In genomic region chr7:150988230-150989226, GRCh38 we compare ENCODE assay signal across 8 cellular contexts. TPM values are rescaled to one million over a fixed set of nuclear protein-coding genes. Genes with fewer than 3 reads are reported as not detected.
DNase-seq lines count a peak whose midpoint lies in the region; ATAC-seq, FAIRE-seq and TF ChIP-seq lines count a peak whose summit lies in the region.

No MANE protein-coding gene starts in this region.

- H3K27ac ChIP-seq in K562 (ENCODE audit: extremely low read depth, low read depth, low read length), result no peak overlapping the region

- H3K9ac ChIP-seq in K562 (ENCODE audit: insufficient read depth in 1 of 2, low read depth in 2 of 2, low read length in 2 of 2) (peak overlapping the region in 1 of 2 experiments; percentile 72; a peak in 2 of 4 replicates), iPS-15b (ENCODE audit: low read depth, low read length) (peak overlapping the region; percentile 37)

- peak; percentile 98 to 99 (median 98) for TF ChIP-seq CTCF in K562 (IDR thresholded peaks at IDR 0.05 in 2 of 3, conservative IDR thresholded peaks at IDR 0.05 in 1 of 3; ENCODE audit: insufficient read depth in 2 of 3, low read depth in 1 of 3, low read length in 3 of 3)

- no peak for TF ChIP-seq POLR2A in K562 (conservative IDR thresholded peaks at IDR 0.05)

- no peaks in the 10 kb centered on the region for H4K20me1 ChIP-seq in K562 (replicated peaks; ENCODE audit: control insufficient read depth, insufficient read depth, low read length)

- peak overlapping the region; percentile 83 for H2AFZ ChIP-seq in K562 (ENCODE audit: low read depth, low read length)

- intact Hi-C loops in K562 (cut with micrococcal nuclease), result loop anchor here (1.0 to 5.0 kb wide), 3 partner anchors 112 to 210 kb away; partner anchors contain the start of gene GBX1

- H3K9me1 ChIP-seq in K562 (ENCODE audit: control insufficient read depth, insufficient read depth, low read length), result peaks cover 3% of the 10 kb centered on the region

- peak; percentile 82 for FAIRE-seq in K562 (lab: Jason Lieb, UNC)

- DNase-seq in ELF-1 (ENCODE audit: low read depth, low spot score) (peak; percentile 90), NCI-H1105 (lab: John Stamatoyannopoulos, UW) (peak; percentile 73), T-helper 9 cell (peak; percentile 72), K562 (ENCODE audit: extremely low read depth in 1 of 4, low spot score in 3 of 4) (peak; percentile 89 to 92 (median 91)), ureter (ENCODE audit: low spot score) (no peak)
- DNase-seq in stimulated activated CD4-positive, alpha-beta T cell treated with anti-CD3 and anti-CD28 coated beads, Interleukin-12 subunit alpha, Interleukin-12 subunit beta, amount 100 ng/mL, for 48 hours (ENCODE audit: low read depth in 2 of 3, low spot score in 1 of 3), result peak; percentile 46 to 73 (median 58)

- H3K4me1 ChIP-seq in K562 (replicated peaks in 1 of 2; ENCODE audit: control insufficient read depth in 2 of 2, insufficient read depth in 2 of 2, low read length in 2 of 2) (peaks cover 26 to 36% of the 10 kb centered on the region in 2 experiments), iPS-15b (ENCODE audit: control insufficient read depth, insufficient read depth, low read length) (peaks cover 7% of the 10 kb centered on the region)

- H3K36me3 ChIP-seq in K562 (ENCODE audit: control insufficient read depth, insufficient read depth, low read length) (no peaks in the 10 kb centered on the region), iPS-15b (ENCODE audit: control insufficient read depth, insufficient read depth, low read length) (no peaks in the 10 kb centered on the region)

- CTCF ChIA-PET in K562 (lab: Yijun Ruan, JAX; ENCODE audit: low intra/inter-chr PET ratio), result interaction anchor here (0.6 to 2.8 kb wide), 15 partner anchors 8 to 250 kb away, joined by 3 to 36 read pairs (median 5); no protein-coding TSS in a partner anchor

- no peak overlapping the region for H3K4me3 ChIP-seq in K562
- H3K4me3 ChIP-seq in iPS-15b (ENCODE audit: low read depth, low read length), result peak overlapping the region; percentile 50

- no peaks in the 10 kb centered on the region for H3K79me2 ChIP-seq in K562 (ENCODE audit: control insufficient read depth, insufficient read depth, low read length)

- POLR2A ChIA-PET in K562 (lab: Yijun Ruan, JAX), result no interaction called here

- no peak for TF ChIP-seq EP300 in K562 (IDR thresholded peaks at IDR 0.05; ENCODE audit: low read length)

- WGBS in K562 (ENCODE audit: insufficient coverage, low coverage, missing lambda C conversion rate), result 22% methylated on average over 25 of the region's 31 CpGs

- ATAC-seq in K562 (peak; percentile 82), HG02759 (IDR thresholded peaks at IDR 0.05; ENCODE audit: unreplicated experiment) (no peak)

- peak; percentile 95 to 96 for TF ChIP-seq RAD21 in K562 (CRISPR knock-in tag; conservative IDR thresholded peaks at IDR 0.05 in 1 of 2, IDR thresholded peaks at IDR 0.05 in 1 of 2)

- in situ Hi-C loops in K562 (cut with MboI), result loop anchor here (5.0 kb wide), 2 partner anchors 91 to 201 kb away; no protein-coding TSS in a partner anchor

- H3K27me3 ChIP-seq in K562 (ENCODE audit: control insufficient read depth in 2 of 2, insufficient read depth in 2 of 2, low read length in 2 of 2), result no peaks in the 10 kb centered on the region
- no peaks in the 10 kb centered on the region for H3K27me3 ChIP-seq in iPS-15b (ENCODE audit: control insufficient read depth, insufficient read depth, low read length)

- no TSS peak for BruUV-seq in K562 (replicated peaks; lab: Mats Ljungman, UMichigan)

- H3K9me3 ChIP-seq in K562 (replicated peaks; ENCODE audit: control insufficient read depth, insufficient read depth, low read depth, low read length) (no peaks in the 10 kb centered on the region; the same call in 1 of the 2 replicates), iPS-15b (ENCODE audit: control insufficient read depth, insufficient read depth, low read length) (no peaks in the 10 kb centered on the region)

- peak overlapping the region; percentile 64 for H3K4me2 ChIP-seq in K562 (ENCODE audit: insufficient read depth, low read length)

RNA-seq across cellular contexts. Expression of gene NOS3, which starts 2.3 kb away (rescaled TPM):
- total RNA-seq in K562 (2011; cell fraction: chromatin; rRNA removed; ENCODE audit: low replicate concordance), result 17.7 and 69.8 TPM in 2 replicates
- total RNA-seq in K562 (2011; cell fraction: nucleolus; rRNA removed), result 82.0 and 87.6 TPM in 2 replicates
- total RNA-seq in K562 (2011; cell fraction: nucleoplasm; rRNA removed), result 40.3 and 46.6 TPM in 2 replicates
- total RNA-seq in K562 (2014; rRNA removed) (121 and 170 TPM in 2 replicates), K562 (2014; rRNA removed; fragmentation: Illumina TruSeq; extraction: Trizol) (3.1 and 4.3 TPM in 2 replicates), K562 (2015; rRNA removed; fragmentation: Illumina TruSeq; extraction: Trizol) (43.2 and 45.8 TPM in 2 replicates), K562 (2021) (111 and 124 TPM in 2 replicates), ureter (50.7 TPM)
- polyA plus RNA-seq in K562 (2011; rRNA removed) (23.6 and 47.3 TPM in 2 replicates), K562 (2014; fragmentation: Illumina TruSeq; extraction: Trizol) (23.6 and 88.1 TPM in 2 replicates), K562 (2014; fragmentation: Nextera tagmentation; extraction: Ambion mirVana) (1 to 10 TPM; 1.1 to 2.9 TPM), K562 (2014; rRNA removed) (102 and 118 TPM in 2 replicates)
- 58.9 and 221 TPM in 2 replicates for polyA plus RNA-seq in K562 (2011; cell fraction: cytosol; rRNA removed)
- 50.4 and 106 TPM in 2 replicates for polyA plus RNA-seq in K562 (2011; cell fraction: nucleus; rRNA removed)
- 87.2 and 107 TPM in 2 replicates for polyA plus RNA-seq in K562 (2012)
- 11.7 and 21.2 TPM in 2 replicates for polyA minus RNA-seq in K562 (2011; rRNA and poly(A)+ RNA removed)
- 65.3 and 77.5 TPM in 2 replicates for polyA minus RNA-seq in K562 (2011; cell fraction: cytosol; rRNA and poly(A)+ RNA removed)
- polyA minus RNA-seq in K562 (2011; cell fraction: nucleus; rRNA and poly(A)+ RNA removed), result 35.9 and 37.0 TPM in 2 replicates

RNA-seq across cellular contexts. Expression of gene KCNH2, which starts 10.4 kb away (rescaled TPM):
- total RNA-seq in K562 (2011; cell fraction: chromatin; rRNA removed; ENCODE audit: low replicate concordance), result 101 and 344 TPM in 2 replicates
- total RNA-seq in K562 (2011; cell fraction: nucleolus; rRNA removed), result 421 and 427 TPM in 2 replicates
- total RNA-seq in K562 (2011; cell fraction: nucleoplasm; rRNA removed), result 291 and 342 TPM in 2 replicates
- total RNA-seq in K562 (2014; rRNA removed) (326 and 470 TPM in 2 replicates), K562 (2014; rRNA removed; fragmentation: Illumina TruSeq; extraction: Trizol) (63.4 and 97.8 TPM in 2 replicates), K562 (2015; rRNA removed; fragmentation: Illumina TruSeq; extraction: Trizol) (215 and 218 TPM in 2 replicates), K562 (2021) (368 and 385 TPM in 2 replicates), ureter (17.7 TPM)
- polyA plus RNA-seq in K562 (2011; rRNA removed) (125 and 154 TPM in 2 replicates), K562 (2014; fragmentation: Illumina TruSeq; extraction: Trizol) (222 and 298 TPM in 2 replicates), K562 (2014; fragmentation: Nextera tagmentation; extraction: Ambion mirVana) (10 to 100 TPM; 18.1 to 29.0 TPM), K562 (2014; rRNA removed) (251 and 295 TPM in 2 replicates)
- 184 and 684 TPM in 2 replicates for polyA plus RNA-seq in K562 (2011; cell fraction: cytosol; rRNA removed)
- 202 and 446 TPM in 2 replicates for polyA plus RNA-seq in K562 (2011; cell fraction: nucleus; rRNA removed)
- 270 and 304 TPM in 2 replicates for polyA plus RNA-seq in K562 (2012)
- 46.2 and 123 TPM in 2 replicates for polyA minus RNA-seq in K562 (2011; rRNA and poly(A)+ RNA removed)
- polyA minus RNA-seq in K562 (2011; cell fraction: cytosol; rRNA and poly(A)+ RNA removed), result 133 and 200 TPM in 2 replicates
- 111 and 144 TPM in 2 replicates for polyA minus RNA-seq in K562 (2011; cell fraction: nucleus; rRNA and poly(A)+ RNA removed)

RNA-seq across cellular contexts. Expression of gene ATG9B, which starts 35.8 kb away (rescaled TPM):
- total RNA-seq in K562 (2011; cell fraction: chromatin; rRNA removed; ENCODE audit: low replicate concordance), result 3.9 and 10.1 TPM in 2 replicates
- total RNA-seq in K562 (2011; cell fraction: nucleolus; rRNA removed), result 5.8 and 7.7 TPM in 2 replicates
- total RNA-seq in K562 (2011; cell fraction: nucleoplasm; rRNA removed), result 4.8 and 12.4 TPM in 2 replicates
- total RNA-seq in K562 (2014; rRNA removed) (2.0 and 2.1 TPM in 2 replicates), K562 (2014; rRNA removed; fragmentation: Illumina TruSeq; extraction: Trizol) (0.64 and 1.2 TPM in 2 replicates), K562 (2015; rRNA removed; fragmentation: Illumina TruSeq; extraction: Trizol) (0.29 and 0.90 TPM in 2 replicates), K562 (2021) (2.2 and 4.7 TPM in 2 replicates), ureter (0.55 TPM)
- polyA plus RNA-seq in K562 (2011; rRNA removed) (1.3 and 1.7 TPM in 2 replicates), K562 (2014; fragmentation: Illumina TruSeq; extraction: Trizol) (0.92 and 1.4 TPM in 2 replicates), K562 (2014; fragmentation: Nextera tagmentation; extraction: Ambion mirVana) (1 to 10 TPM; 5.0 to 6.9 TPM), K562 (2014; rRNA removed) (2.7 and 8.0 TPM in 2 replicates)
- polyA plus RNA-seq in K562 (2011; cell fraction: cytosol; rRNA removed), result 1.2 and 1.7 TPM in 2 replicates
- polyA plus RNA-seq in K562 (2011; cell fraction: nucleus; rRNA removed), result 5.9 and 13.7 TPM in 2 replicates
- polyA plus RNA-seq in K562 (2012), result 6.6 and 7.2 TPM in 2 replicates
- polyA minus RNA-seq in K562 (2011; rRNA and poly(A)+ RNA removed), result 0.27 and 0.63 TPM in 2 replicates
- not detected in 2 replicates for polyA minus RNA-seq in K562 (2011; cell fraction: cytosol; rRNA and poly(A)+ RNA removed)
- polyA minus RNA-seq in K562 (2011; cell fraction: nucleus; rRNA and poly(A)+ RNA removed), result 1.00 and 2.6 TPM in 2 replicates

RNA-seq across cellular contexts. Expression of gene ABCB8, which starts 39.7 kb away (rescaled TPM):
- 193 and 406 TPM in 2 replicates for total RNA-seq in K562 (2011; cell fraction: chromatin; rRNA removed; ENCODE audit: low replicate concordance)
- total RNA-seq in K562 (2011; cell fraction: nucleolus; rRNA removed), result 266 and 270 TPM in 2 replicates
- 209 and 255 TPM in 2 replicates for total RNA-seq in K562 (2011; cell fraction: nucleoplasm; rRNA removed)
- total RNA-seq in K562 (2014; rRNA removed) (63.5 and 79.1 TPM in 2 replicates), K562 (2014; rRNA removed; fragmentation: Illumina TruSeq; extraction: Trizol) (16.9 and 21.9 TPM in 2 replicates), K562 (2015; rRNA removed; fragmentation: Illumina TruSeq; extraction: Trizol) (36.3 and 38.0 TPM in 2 replicates), K562 (2021) (106 and 109 TPM in 2 replicates), ureter (32.4 TPM)
- polyA plus RNA-seq in K562 (2011; rRNA removed) (27.0 and 42.2 TPM in 2 replicates), K562 (2014; fragmentation: Illumina TruSeq; extraction: Trizol) (61.4 and 89.2 TPM in 2 replicates), K562 (2014; fragmentation: Nextera tagmentation; extraction: Ambion mirVana) (1 to 10 TPM; 7.6 to 9.2 TPM), K562 (2014; rRNA removed) (73.6 and 81.3 TPM in 2 replicates)
- polyA plus RNA-seq in K562 (2011; cell fraction: cytosol; rRNA removed), result 44.7 and 109 TPM in 2 replicates
- 87.0 and 201 TPM in 2 replicates for polyA plus RNA-seq in K562 (2011; cell fraction: nucleus; rRNA removed)
- polyA plus RNA-seq in K562 (2012), result 64.3 and 65.5 TPM in 2 replicates
- polyA minus RNA-seq in K562 (2011; rRNA and poly(A)+ RNA removed), result 23.8 and 38.7 TPM in 2 replicates
- 44.9 and 63.6 TPM in 2 replicates for polyA minus RNA-seq in K562 (2011; cell fraction: cytosol; rRNA and poly(A)+ RNA removed)
- polyA minus RNA-seq in K562 (2011; cell fraction: nucleus; rRNA and poly(A)+ RNA removed), result 54.3 and 64.6 TPM in 2 replicates

RNA-seq across cellular contexts. Expression of gene ASIC3, which starts 59.8 kb away (rescaled TPM):
- 11.1 and 29.9 TPM in 2 replicates for total RNA-seq in K562 (2011; cell fraction: chromatin; rRNA removed; ENCODE audit: low replicate concordance)
- 11.7 and 12.1 TPM in 2 replicates for total RNA-seq in K562 (2011; cell fraction: nucleolus; rRNA removed)
- total RNA-seq in K562 (2011; cell fraction: nucleoplasm; rRNA removed), result 11.4 and 19.2 TPM in 2 replicates
- total RNA-seq in K562 (2014; rRNA removed) (0.32 and 1.5 TPM in 2 replicates), K562 (2014; rRNA removed; fragmentation: Illumina TruSeq; extraction: Trizol) (0.32 and 0.40 TPM in 2 replicates), K562 (2015; rRNA removed; fragmentation: Illumina TruSeq; extraction: Trizol) (0.87 and 0.98 TPM in 2 replicates), K562 (2021) (2.9 and 3.2 TPM in 2 replicates), ureter (0.34 TPM)
- polyA plus RNA-seq in K562 (2011; rRNA removed) (1.3 and 2.7 TPM in 2 replicates), K562 (2014; fragmentation: Illumina TruSeq; extraction: Trizol) (2.4 and 2.7 TPM in 2 replicates), K562 (2014; fragmentation: Nextera tagmentation; extraction: Ambion mirVana) (under 1 TPM; 0.11 to 0.44 TPM), K562 (2014; rRNA removed) (3.3 and 5.0 TPM in 2 replicates)
- polyA plus RNA-seq in K562 (2011; cell fraction: cytosol; rRNA removed), result 2.1 and 3.3 TPM in 2 replicates
- 18.1 and 42.9 TPM in 2 replicates for polyA plus RNA-seq in K562 (2011; cell fraction: nucleus; rRNA removed)
- 5.5 and 18.9 TPM in 2 replicates for polyA plus RNA-seq in K562 (2012)
- not detected in 2 replicates for polyA minus RNA-seq in K562 (2011; rRNA and poly(A)+ RNA removed)
- 0.64 and 1.5 TPM in 2 replicates for polyA minus RNA-seq in K562 (2011; cell fraction: cytosol; rRNA and poly(A)+ RNA removed)
- 2.7 and 3.0 TPM in 2 replicates for polyA minus RNA-seq in K562 (2011; cell fraction: nucleus; rRNA and poly(A)+ RNA removed)
